ENCODE assay signal across 8 cellular contexts in genomic region chr13:113448545-113448884, GRCh38. TPM values are rescaled to one million over a fixed set of nuclear protein-coding genes. Genes with fewer than 3 reads are reported as not detected.
DNase-seq lines count a peak whose midpoint lies in the region; ATAC-seq, FAIRE-seq and TF ChIP-seq lines count a peak whose summit lies in the region.

No MANE protein-coding gene starts in this region.

- no peak overlapping the region for H3K4me3 ChIP-seq in KMS-11 (IDR thresholded peaks at IDR 0.05; ENCODE audit: insufficient read depth, low read depth, low read length)
- 0 out of 2 replicates have a peak overlapping the region, but pooled peaks have one; percentile 16 for H3K4me3 ChIP-seq in GM12878

- WGBS in GM12878 (ENCODE audit: insufficient coverage, insufficient replicate concordance, low lambda C conversion rate, missing lambda C conversion rate): 85% methylated on average over 6 of the region's 6 CpGs

- peak; percentile 32 for DNase-seq in COR-L47 (lab: John Stamatoyannopoulos, UW)
- DNase-seq in GM12878 (ENCODE audit: low read depth, low spot score): no peak
- DNase-seq in mesenteric fat pad (ENCODE audit: low spot score): peak; percentile 80
- DNase-seq in stimulated activated CD4-positive, alpha-beta T cell treated with anti-CD3 and anti-CD28 coated beads, Interleukin-15, amount 100 ng/mL, for 24 hours: no peak
- DNase-seq in iPS-NIHi11 (ENCODE audit: low spot score): no peak
- DNase-seq in D721Med (ENCODE audit: insufficient read length, low spot score): no peak
- no peak for DNase-seq in germinal center (ENCODE audit: low spot score)

- H3K79me2 ChIP-seq in KMS-11 (ENCODE audit: insufficient read depth, low read depth) (no peaks in the 10 kb centered on the region), GM12878 (ENCODE audit: control insufficient read depth, insufficient read depth, low read length) (no peaks in the 10 kb centered on the region)

- no TSS peak for BruUV-seq in GM12878 (replicated peaks; lab: Mats Ljungman, UMichigan)

- H3K4me2 ChIP-seq in KMS-11 (peak overlapping the region; percentile 33; the same call in 1 of the 2 replicates), GM12878 (ENCODE audit: control insufficient read depth, insufficient read depth) (no peak overlapping the region)

- TF ChIP-seq EP300 in GM12878 (IDR thresholded peaks at IDR 0.05; ENCODE audit: borderline replicate concordance in 1 of 2, control insufficient read depth in 1 of 2, low read depth in 2 of 2, low read length in 2 of 2): no peak

- H2AFZ ChIP-seq in KMS-11 (ENCODE audit: low read depth) (peak overlapping the region; percentile 57), GM12878 (ENCODE audit: control insufficient read depth, low read depth, low read length) (no peak overlapping the region; the same call in 1 of the 2 replicates)

- no peak for TF ChIP-seq POLR2A in GM12878 (IDR thresholded peaks at IDR 0.05; ENCODE audit: low read depth, low read length)

- TF ChIP-seq CTCF in KMS-11 (conservative IDR thresholded peaks at IDR 0.05; ENCODE audit: low read depth, low read length) (no peak), GM12878 (IDR thresholded peaks at IDR 0.05 in 2 of 3, conservative IDR thresholded peaks at IDR 0.05 in 1 of 3; ENCODE audit: control insufficient read depth in 2 of 3, extremely low read depth in 1 of 3, insufficient read depth in 1 of 3, low read depth in 3 of 3, low read length in 3 of 3) (no peak), D721Med (IDR thresholded peaks at IDR 0.05; ENCODE audit: insufficient read depth, missing control alignments) (no peak)

- POLR2A ChIA-PET in GM12878 (lab: Charles Lee): interaction anchor here (0.6 kb wide), 1 partner anchor 85 kb away, joined by 5 read pairs; no protein-coding TSS in a partner anchor

- CTCF ChIA-PET in GM12878 (lab: Yijun Ruan, JAX): no interaction called here

- H3K4me1 ChIP-seq in KMS-11 (ENCODE audit: low read depth, poor library complexity, severe bottlenecking) (peaks cover 33% of the 10 kb centered on the region), GM12878 (ENCODE audit: control insufficient read depth, insufficient read depth, low read length) (peaks cover 9% of the 10 kb centered on the region)

- TF ChIP-seq RAD21 in GM12878 (IDR thresholded peaks at IDR 0.05; ENCODE audit: insufficient read depth, low read depth, low read length): no peak

- intact Hi-C loops in GM12878 (cut with micrococcal nuclease; ENCODE audit: unreplicated experiment): no loop called here

- H3K9ac ChIP-seq in KMS-11 (no peak overlapping the region), GM12878 (ENCODE audit: control insufficient read depth, insufficient read depth, low read length) (peak overlapping the region; percentile 60)

- no peaks in the 10 kb centered on the region for H4K20me1 ChIP-seq in KMS-11 (ENCODE audit: insufficient read depth)
- no peaks in the 10 kb centered on the region for H4K20me1 ChIP-seq in GM12878 (ENCODE audit: control insufficient read depth, insufficient read depth)

- no peak for FAIRE-seq in GM12878 (lab: Jason Lieb, UNC)
- FAIRE-seq in D721Med (lab: Jason Lieb, UNC): no peak

- in situ Hi-C loops in GM12878 (cut with MboI): no loop called here

- no peaks in the 10 kb centered on the region; the same call in 2 of the 3 replicates for H3K9me3 ChIP-seq in GM12878 (replicated peaks; ENCODE audit: control insufficient read depth, insufficient read depth, low read length)

- SMC1A ChIA-PET in GM12878 (lab: Charles Lee; ENCODE audit: uncharacterized antibody, unreplicated experiment): no interaction called here

- no peak for ATAC-seq in GM12878

- peak overlapping the region; percentile 44 for H3K27ac ChIP-seq in KMS-11
- H3K27ac ChIP-seq in GM12878 (ENCODE audit: control insufficient read depth, insufficient read depth): peak overlapping the region; percentile 20; the same call in 1 of the 2 replicates

- H3K36me3 ChIP-seq in KMS-11 (ENCODE audit: insufficient read depth): no peaks in the 10 kb centered on the region
- peaks cover 0 to 1% of the 10 kb centered on the region in 2 experiments; a peak in 2 of 4 replicates for H3K36me3 ChIP-seq in GM12878 (ENCODE audit: control insufficient read depth in 2 of 2, insufficient read depth in 2 of 2, low read length in 1 of 2)

- H3K27me3 ChIP-seq in KMS-11 (ENCODE audit: insufficient read depth, low read depth) (no peaks in the 10 kb centered on the region), GM12878 (replicated peaks in 1 of 2; ENCODE audit: control insufficient read depth in 2 of 2, insufficient read depth in 2 of 2, low read length in 1 of 2) (no peaks in the 10 kb centered on the region)

- RAD21 ChIA-PET in GM12878 (lab: Charles Lee; ENCODE audit: unreplicated experiment): no interaction called here

TF ChIP-seq in GM12878, 131 proteins besides CTCF, POLR2A, EP300 and RAD21:
- TF ChIP-seq POLR2AphosphoS2 (IDR thresholded peaks at IDR 0.05; ENCODE audit: low read depth, low read length) (no peak), NR2F1 (conservative IDR thresholded peaks at IDR 0.05) (no peak), IRF5 (IDR thresholded peaks at IDR 0.05; ENCODE audit: borderline replicate concordance) (no peak), RUNX3 (IDR thresholded peaks at IDR 0.05; ENCODE audit: low read length) (no peak), ESRRA (IDR thresholded peaks at IDR 0.05; ENCODE audit: low read length) (no peak), NR2C1 (IDR thresholded peaks at IDR 0.05) (no peak), BCL11A (IDR thresholded peaks at IDR 0.05; ENCODE audit: low read depth, low read length) (no peak), WRNIP1 (IDR thresholded peaks at IDR 0.05; ENCODE audit: borderline replicate concordance, low read depth, low read length) (no peak)

RNA-seq across cellular contexts. Expression of gene ADPRHL1, which starts 4.8 kb away (rescaled TPM):
- 0.21 TPM in 1 of 2 replicates, not detected in the other for total RNA-seq in GM12878 (2013; cell fraction: nucleolus; rRNA removed)
- total RNA-seq in GM12878 (2014; rRNA removed): 1.1 and 1.9 TPM in 2 replicates
- 0.94 and 1.0 TPM in 2 replicates for total RNA-seq in GM12878 (2014; rRNA removed; fragmentation: Illumina TruSeq; extraction: Trizol)
- total RNA-seq in GM12878 (2021): 1.2 and 1.6 TPM in 2 replicates
- polyA plus RNA-seq in GM12878 (2011; ENCODE audit: low read depth): 0.72 TPM
- polyA plus RNA-seq in GM12878 (2011; rRNA removed): 0.04 and 0.05 TPM in 2 replicates
- polyA plus RNA-seq in GM12878 (2011; cell fraction: cytosol; rRNA removed): 0.09 and 0.10 TPM in 2 replicates
- polyA plus RNA-seq in GM12878 (2011; cell fraction: nucleus; rRNA removed): 0.18 and 0.19 TPM in 2 replicates
- 1.0 and 1.2 TPM in 2 replicates for polyA plus RNA-seq in GM12878 (2012)
- polyA plus RNA-seq in GM12878 (2014; fragmentation: Illumina TruSeq; extraction: Trizol): 0.90 and 1.1 TPM in 2 replicates
- polyA plus RNA-seq in GM12878 (2014; fragmentation: Nextera tagmentation; extraction: Ambion mirVana): under 1 TPM; 0.10 to 0.13 TPM
- polyA plus RNA-seq in GM12878 (2014; rRNA removed): 0.63 and 1.4 TPM in 2 replicates
- 1 to 10 TPM in 1 of 2 experiments, under 1 TPM in 1; 0.80 to 1.1 TPM for polyA plus RNA-seq in GM12878 (2016; fragmentation: Nextera tagmentation; extraction: Ambion mirVana)
- not detected in 2 replicates for polyA minus RNA-seq in GM12878 (2011; rRNA and poly(A)+ RNA removed)
- not detected in 2 replicates for polyA minus RNA-seq in GM12878 (2011; cell fraction: cytosol; rRNA and poly(A)+ RNA removed)
- polyA minus RNA-seq in GM12878 (2011; cell fraction: nucleus; rRNA and poly(A)+ RNA removed): 0.96 TPM in 1 of 2 replicates, not detected in the other
- 2.1 TPM for total RNA-seq in mesenteric fat pad

RNA-seq across cellular contexts. Expression of gene DCUN1D2, which starts 42.0 kb away (rescaled TPM):
- total RNA-seq in GM12878 (2013; cell fraction: nucleolus; rRNA removed): 60.4 and 60.5 TPM in 2 replicates
- total RNA-seq in GM12878 (2014; rRNA removed) (12.3 and 13.6 TPM in 2 replicates), GM12878 (2014; rRNA removed; fragmentation: Illumina TruSeq; extraction: Trizol) (8.6 and 11.0 TPM in 2 replicates), GM12878 (2021) (10.6 and 23.6 TPM in 2 replicates), mesenteric fat pad (21.7 TPM)
- polyA plus RNA-seq in GM12878 (2011; ENCODE audit: low read depth): 10.5 TPM
- polyA plus RNA-seq in GM12878 (2011; rRNA removed) (7.7 and 9.9 TPM in 2 replicates), GM12878 (2014; fragmentation: Illumina TruSeq; extraction: Trizol) (13.7 and 14.7 TPM in 2 replicates), GM12878 (2014; fragmentation: Nextera tagmentation; extraction: Ambion mirVana) (1 to 10 TPM; 2.5 to 3.0 TPM), GM12878 (2014; rRNA removed) (15.7 and 18.6 TPM in 2 replicates), GM12878 (2016; fragmentation: Nextera tagmentation; extraction: Ambion mirVana) (1 to 10 TPM; 6.1 to 6.2 TPM)
- 6.8 and 7.3 TPM in 2 replicates for polyA plus RNA-seq in GM12878 (2011; cell fraction: cytosol; rRNA removed)
- 17.9 and 28.0 TPM in 2 replicates for polyA plus RNA-seq in GM12878 (2011; cell fraction: nucleus; rRNA removed)
- polyA plus RNA-seq in GM12878 (2012): 8.3 and 9.6 TPM in 2 replicates
- 7.8 and 8.9 TPM in 2 replicates for polyA minus RNA-seq in GM12878 (2011; rRNA and poly(A)+ RNA removed)
- 2.4 TPM in 2 replicates for polyA minus RNA-seq in GM12878 (2011; cell fraction: cytosol; rRNA and poly(A)+ RNA removed)
- polyA minus RNA-seq in GM12878 (2011; cell fraction: nucleus; rRNA and poly(A)+ RNA removed): 5.7 and 15.1 TPM in 2 replicates

Comparison
In these comparisons a context has a peak if more than half of its experiments do, and no peak if none do; other contexts are left out.
1. DNase-seq: peak in COR-L47 (single experiment) and mesenteric fat pad (single experiment); none in GM12878 (single experiment), stimulated activated CD4-positive, alpha-beta T cell treated with anti-CD3 and anti-CD28 coated beads, Interleukin-15, amount 100 ng/mL, for 24 hours (single experiment), iPS-NIHi11 (single experiment), D721Med (single experiment) and germinal center (single experiment).